In the genomic region with DNA sequence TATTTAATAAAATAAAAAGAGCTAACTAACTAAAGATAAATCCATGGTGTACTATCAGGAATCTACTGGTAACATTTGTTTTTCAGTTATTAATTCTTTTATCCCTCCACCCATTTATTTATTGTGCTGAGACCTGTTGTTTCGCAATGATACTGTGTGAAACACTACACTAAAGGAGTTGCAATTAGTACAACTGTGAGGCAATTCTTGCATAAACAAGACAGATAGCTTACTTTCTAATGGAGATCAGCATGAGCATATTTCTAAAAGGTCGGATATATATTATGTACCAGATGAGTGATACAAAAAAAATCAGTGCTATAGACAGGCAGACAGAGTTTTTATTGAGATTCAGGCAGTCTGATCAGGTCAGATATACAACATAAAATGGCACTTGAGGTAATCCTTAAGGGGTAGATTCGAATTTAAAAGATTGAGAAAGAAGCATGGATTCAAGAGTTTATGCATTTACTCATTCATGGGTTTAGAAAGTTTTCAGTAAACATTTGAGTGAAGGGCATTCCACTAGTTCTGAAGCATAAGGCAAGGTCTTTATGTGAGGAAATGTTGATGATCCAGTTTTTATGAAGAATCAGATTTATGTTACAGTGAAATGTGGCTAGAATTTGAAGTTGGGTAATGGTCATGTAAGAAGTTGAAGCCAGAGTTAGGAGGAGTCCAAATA, we compare ENCODE assay signal across 18 cellular contexts.
DNase-seq lines count a peak whose midpoint lies in the region; ATAC-seq and TF ChIP-seq lines count a peak whose summit lies in the region.
"Had no signal": no experiment of that assay in that cellular context is flagged by ENCODE, and none has a peak within 500 bp of the region (broad histone marks: within the 10 kb centered on the region; RNA-seq: fewer than 3 reads in every experiment).

No MANE protein-coding gene starts in this region.

- no peak overlapping the region for H3K9ac ChIP-seq in skeletal muscle tissue (ENCODE audit: low read depth in 1 of 3, low read length in 3 of 3)

- no peak for ATAC-seq in GM18498 (IDR thresholded peaks at IDR 0.05; ENCODE audit: unreplicated experiment)
- ATAC-seq: activated CD8-positive, alpha-beta memory T cell treated with anti-CD3 and anti-CD28 coated beads, Interleukin-2, amount 10 ng/mL, durations not matched to agents 7 days and 5 days; Panc1 had no signal

- H3K27me3 ChIP-seq in skeletal muscle tissue (ENCODE audit: control insufficient read depth in 3 of 3, insufficient read depth in 3 of 3, low read length in 3 of 3) = no peaks in the 10 kb centered on the region
- H3K27me3 ChIP-seq: upper lobe of left lung had no signal

- peaks cover 0 to 6% (median 0%) of the 10 kb centered on the region in 3 donors for H3K4me1 ChIP-seq in skeletal muscle tissue (ENCODE audit: control insufficient read depth in 3 of 3, insufficient read depth in 3 of 3, low read length in 3 of 3)
- H3K4me1 ChIP-seq: upper lobe of left lung had no signal

- TF ChIP-seq CTCF in astrocyte of the spinal cord (IDR thresholded peaks at IDR 0.05; ENCODE audit: low read depth, low read length) (no peak), fibroblast of villous mesenchyme (IDR thresholded peaks at IDR 0.05; ENCODE audit: insufficient read depth, low read depth, low read length) (no peak)

- H3K9me3 ChIP-seq in skeletal muscle tissue (ENCODE audit: control insufficient read depth in 3 of 3, low read length in 3 of 3) = no peaks in the 10 kb centered on the region
- H3K9me3 ChIP-seq: upper lobe of left lung had no signal

- intact Hi-C loops in posterior vena cava (cut with DNase I) = no loop called here

- in situ Hi-C loops in astrocyte of the spinal cord (cut with HindIII; ENCODE audit: low sequenced_read_pairs) = no loop called here

- peak overlapping the region; percentile 57 for H3K27ac ChIP-seq in skeletal muscle tissue (ENCODE audit: low read depth, low read length)
- H3K27ac ChIP-seq: SK-N-MC, upper lobe of left lung had no signal

- DNase-seq in LHCN-M2 (ENCODE audit: low read depth) = peak; percentile 92
- DNase-seq in astrocyte of the spinal cord (ENCODE audit: low read depth, low spot score) = peak; percentile 46
- peak; percentile 96 for DNase-seq in fibroblast of villous mesenchyme (ENCODE audit: low read depth)
- no peak for DNase-seq in NCI-H1048 (lab: John Stamatoyannopoulos, UW)
- no peak for DNase-seq in posterior vena cava (ENCODE audit: low spot score)
- DNase-seq: activated CD8-positive, alpha-beta memory T cell treated with anti-CD3 and anti-CD28 coated beads, Interleukin-2, amount 10 ng/mL, durations not matched to agents 7 days and 5 days; AML-193; effector CD8-positive, alpha-beta T cell; KBM-7; NCI-H2171 treated with DMSO at 0.1 percent for 48 hours; nephron progenitor cell; retina; T1000; upper lobe of left lung had no signal

- H3K4me3 ChIP-seq in astrocyte of the spinal cord (ENCODE audit: low read depth, low read length) (no peak overlapping the region), fibroblast of villous mesenchyme (ENCODE audit: low read depth, low read length) (no peak overlapping the region), skeletal muscle tissue (ENCODE audit: low read length in 3 of 3) (peak overlapping the region in 1 of 3 donors; percentile 39)
- H3K4me3 ChIP-seq: SK-N-MC, upper lobe of left lung had no signal

- H3K36me3 ChIP-seq in skeletal muscle tissue (ENCODE audit: control insufficient read depth in 3 of 3, insufficient read depth in 3 of 3, low read length in 3 of 3) = no peaks in the 10 kb centered on the region
- H3K36me3 ChIP-seq: upper lobe of left lung had no signal

Comparison
In these comparisons a context has a peak if more than half of its experiments do, and no peak if none do; other contexts are left out.
1. DNase-seq: peak in LHCN-M2 (single experiment), astrocyte of the spinal cord (single experiment) and fibroblast of villous mesenchyme (single experiment); none in NCI-H1048 (single experiment) and posterior vena cava (single experiment).